ENCODE assay signal across 20 cellular contexts in genomic region chr6:110761371-110761770, GRCh38.
"Had no signal": no experiment of that assay in that cellular context is flagged by ENCODE, and none has a peak within 500 bp of the region (broad histone marks: within the 10 kb centered on the region; RNA-seq: fewer than 3 reads in every experiment).

No MANE protein-coding gene starts in this region.

- ATAC-seq: activated T-cell treated with anti-CD3 and anti-CD28 coated beads, Interleukin-2, amount 50 U/mL, for 72 hours; foreskin keratinocyte; lower lobe of right lung; T-helper 17 cell had no signal

- H3K27me3 ChIP-seq: cardiac muscle cell, dorsolateral prefrontal cortex, foreskin keratinocyte, tibial artery, vagina had no signal

- H3K4me3 ChIP-seq: cardiac muscle cell, dorsolateral prefrontal cortex, lower lobe of right lung, tibial artery, vagina had no signal

- H3K9me3 ChIP-seq: lower lobe of right lung, tibial artery, vagina had no signal

- DNase-seq: activated CD4-positive, alpha-beta T cell treated with anti-CD3 and anti-CD28 coated beads for 1 hour; activated effector memory CD4-positive, alpha-beta T cell treated with anti-CD3 and anti-CD28 coated beads, Interleukin-2, amount 50 U/mL, for 16 hours; activated naive CD4-positive, alpha-beta T cell treated with anti-CD3 and anti-CD28 coated beads, Interleukin-2, amount 50 U/mL, for 16 hours; activated T-cell treated with anti-CD3 and anti-CD28 coated beads, Interleukin-2, amount 50 U/mL, for 72 hours; amniotic stem cell; dorsolateral prefrontal cortex; endodermal cell; foreskin keratinocyte; glutamatergic neuron; hypothalamus; islet precursor cell; lower lobe of right lung; nucleus accumbens; stimulated activated naive CD4-positive, alpha-beta T cell treated with Interleukin-2 at 50 U/mL for 16 hours; T-helper 17 cell; tibial artery; WERI-Rb-1 had no signal

- H3K4me1 ChIP-seq: foreskin keratinocyte, lower lobe of right lung, tibial artery, vagina had no signal

- H3K36me3 ChIP-seq: cardiac muscle cell, lower lobe of right lung, vagina, WERI-Rb-1 had no signal

- H3K27ac ChIP-seq: cardiac muscle cell, epithelial cell of prostate, foreskin keratinocyte, lower lobe of right lung, tibial artery, vagina, WERI-Rb-1 had no signal
